In the genomic region with DNA sequence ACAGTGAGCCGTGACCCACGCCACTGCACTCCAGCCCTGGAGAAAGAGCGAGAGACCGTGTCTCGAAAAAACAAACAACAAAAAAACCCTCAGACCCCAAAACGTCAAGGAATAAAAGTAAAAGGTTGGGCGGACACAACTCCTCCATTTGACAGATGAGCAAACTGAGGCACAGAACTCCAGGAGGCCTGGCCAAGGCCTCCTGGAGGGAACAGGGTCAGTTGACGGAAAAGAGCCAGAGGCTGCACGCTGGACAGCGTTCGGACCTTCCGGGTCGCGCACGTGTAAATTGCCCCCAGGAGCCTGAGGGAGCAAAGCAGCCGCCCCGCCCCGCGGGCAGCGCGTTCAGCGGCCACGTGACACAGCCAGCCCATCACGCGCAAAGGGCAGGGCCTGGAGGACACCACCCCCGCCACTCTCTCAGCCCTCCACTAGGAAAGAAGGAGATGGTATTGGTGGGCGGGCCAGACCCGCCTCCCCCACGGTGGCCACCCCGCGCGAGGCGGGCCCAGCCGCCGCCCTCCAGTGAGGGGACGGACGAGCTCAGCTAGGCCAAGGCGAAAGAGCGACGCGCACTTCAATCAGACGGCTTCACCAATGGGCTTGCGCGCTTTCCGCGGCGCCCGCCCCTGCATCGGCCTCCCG, we compare ENCODE assay signal across 1 cellular context.
A peak's percentile ranks its signal among the peaks of the same experiment; 100 is the strongest.
TF ChIP-seq lines count a peak whose summit lies in the region.

No MANE protein-coding gene starts in this region.

TF ChIP-seq in HepG2, 621 proteins besides CTCF, POLR2A, EP300 and RAD21 (continued from another document and continues in another):
- TF ChIP-seq, protein P1, sequence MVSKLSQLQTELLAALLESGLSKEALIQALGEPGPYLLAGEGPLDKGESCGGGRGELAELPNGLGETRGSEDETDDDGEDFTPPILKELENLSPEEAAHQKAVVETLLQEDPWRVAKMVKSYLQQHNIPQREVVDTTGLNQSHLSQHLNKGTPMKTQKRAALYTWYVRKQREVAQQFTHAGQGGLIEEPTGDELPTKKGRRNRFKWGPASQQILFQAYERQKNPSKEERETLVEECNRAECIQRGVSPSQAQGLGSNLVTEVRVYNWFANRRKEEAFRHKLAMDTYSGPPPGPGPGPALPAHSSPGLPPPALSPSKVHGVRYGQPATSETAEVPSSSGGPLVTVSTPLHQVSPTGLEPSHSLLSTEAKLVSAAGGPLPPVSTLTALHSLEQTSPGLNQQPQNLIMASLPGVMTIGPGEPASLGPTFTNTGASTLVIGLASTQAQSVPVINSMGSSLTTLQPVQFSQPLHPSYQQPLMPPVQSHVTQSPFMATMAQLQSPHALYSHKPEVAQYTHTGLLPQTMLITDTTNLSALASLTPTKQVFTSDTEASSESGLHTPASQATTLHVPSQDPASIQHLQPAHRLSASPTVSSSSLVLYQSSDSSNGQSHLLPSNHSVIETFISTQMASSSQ (IDR thresholded peaks at IDR 0.05; ENCODE audit: low read depth): no peak
- TF ChIP-seq, protein P1 (CRISPR knock-in tag; IDR thresholded peaks at IDR 0.05; ENCODE audit: borderline replicate concordance): 0 out of 2 replicates have a peak, but pooled peaks have one; percentile 33
- TF ChIP-seq POLR2G (IDR thresholded peaks at IDR 0.05; ENCODE audit: low read depth, low read length) (peak; percentile 60), ZNF878 (CRISPR knock-in tag; IDR thresholded peaks at IDR 0.05) (no peak), KLF6 (CRISPR knock-in tag; IDR thresholded peaks at IDR 0.05) (peak; percentile 63; the same call in 1 of the 2 replicates), BORCS8-MEF2B (CRISPR knock-in tag; IDR thresholded peaks at IDR 0.05) (peak; percentile 68; the same call in 1 of the 2 replicates), NFE2L2 (IDR thresholded peaks at IDR 0.05; ENCODE audit: low read length) (no peak), LCORL (IDR thresholded peaks at IDR 0.05) (no peak), LCORL (CRISPR knock-in tag; IDR thresholded peaks at IDR 0.05) (no peak), BRD4 (CRISPR knock-in tag; IDR thresholded peaks at IDR 0.05) (no peak; the same call in 1 of the 2 replicates), ZNF383 (CRISPR knock-in tag; IDR thresholded peaks at IDR 0.05; ENCODE audit: borderline replicate concordance) (no peak), NFRKB (IDR thresholded peaks at IDR 0.05) (no peak), BRCA1 (CRISPR knock-in tag; IDR thresholded peaks at IDR 0.05) (peak; percentile 71; the same call in 1 of the 2 replicates), ZEB1 (IDR thresholded peaks at IDR 0.05; ENCODE audit: insufficient replicate concordance, low read depth) (no peak), KMT2B (CRISPR knock-in tag; IDR thresholded peaks at IDR 0.05) (peak; percentile 67; the same call in 1 of the 2 replicates), CREM (IDR thresholded peaks at IDR 0.05) (no peak), CREM (CRISPR knock-in tag; IDR thresholded peaks at IDR 0.05) (no peak), ISL2 (CRISPR knock-in tag; IDR thresholded peaks at IDR 0.05) (0 out of 2 replicates have a peak, but pooled peaks have one; percentile 10), PCBP2 (optimal IDR thresholded peaks at IDR 0.05; ENCODE audit: low read depth, low read length, poor library complexity, severe bottlenecking) (no peak), SSRP1 (CRISPR knock-in tag; IDR thresholded peaks at IDR 0.05) (no peak), ZMYM4 (CRISPR knock-in tag; IDR thresholded peaks at IDR 0.05) (peak; percentile 75), ZNF343 (CRISPR knock-in tag; IDR thresholded peaks at IDR 0.05) (no peak), MAF1 (CRISPR knock-in tag; IDR thresholded peaks at IDR 0.05; ENCODE audit: borderline replicate concordance) (no peak)
- TF ChIP-seq, protein P2, sequence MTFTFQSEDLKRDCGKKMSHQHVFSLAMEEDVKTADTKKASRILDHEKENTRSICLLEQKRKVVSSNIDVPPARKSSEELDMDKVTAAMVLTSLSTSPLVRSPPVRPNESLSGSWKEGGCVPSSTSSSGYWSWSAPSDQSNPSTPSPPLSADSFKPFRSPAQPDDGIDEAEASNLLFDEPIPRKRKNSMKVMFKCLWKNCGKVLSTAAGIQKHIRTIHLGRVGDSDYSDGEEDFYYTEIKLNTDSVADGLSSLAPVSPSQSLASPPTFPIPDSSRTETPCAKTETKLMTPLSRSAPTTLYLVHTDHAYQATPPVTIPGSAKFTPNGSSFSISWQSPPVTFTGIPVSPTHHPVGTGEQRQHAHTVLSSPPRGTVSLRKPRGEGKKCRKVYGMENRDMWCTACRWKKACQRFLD (CRISPR knock-in tag; IDR thresholded peaks at IDR 0.05; ENCODE audit: borderline replicate concordance): no peak
- TF ChIP-seq, protein P3, sequence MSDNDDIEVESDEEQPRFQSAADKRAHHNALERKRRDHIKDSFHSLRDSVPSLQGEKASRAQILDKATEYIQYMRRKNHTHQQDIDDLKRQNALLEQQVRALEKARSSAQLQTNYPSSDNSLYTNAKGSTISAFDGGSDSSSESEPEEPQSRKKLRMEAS (IDR thresholded peaks at IDR 0.05): peak; percentile 98
- TF ChIP-seq, protein P4, sequence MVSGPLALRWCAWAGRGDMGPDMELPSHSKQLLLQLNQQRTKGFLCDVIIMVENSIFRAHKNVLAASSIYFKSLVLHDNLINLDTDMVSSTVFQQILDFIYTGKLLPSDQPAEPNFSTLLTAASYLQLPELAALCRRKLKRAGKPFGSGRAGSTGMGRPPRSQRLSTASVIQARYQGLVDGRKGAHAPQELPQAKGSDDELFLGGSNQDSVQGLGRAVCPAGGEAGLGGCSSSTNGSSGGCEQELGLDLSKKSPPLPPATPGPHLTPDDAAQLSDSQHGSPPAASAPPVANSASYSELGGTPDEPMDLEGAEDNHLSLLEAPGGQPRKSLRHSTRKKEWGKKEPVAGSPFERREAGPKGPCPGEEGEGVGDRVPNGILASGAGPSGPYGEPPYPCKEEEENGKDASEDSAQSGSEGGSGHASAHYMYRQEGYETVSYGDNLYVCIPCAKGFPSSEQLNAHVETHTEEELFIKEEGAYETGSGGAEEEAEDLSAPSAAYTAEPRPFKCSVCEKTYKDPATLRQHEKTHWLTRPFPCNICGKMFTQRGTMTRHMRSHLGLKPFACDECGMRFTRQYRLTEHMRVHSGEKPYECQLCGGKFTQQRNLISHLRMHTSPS (CRISPR knock-in tag; IDR thresholded peaks at IDR 0.05; ENCODE audit: low read depth): peak; percentile 42; the same call in 1 of the 2 replicates
- TF ChIP-seq, protein P5, sequence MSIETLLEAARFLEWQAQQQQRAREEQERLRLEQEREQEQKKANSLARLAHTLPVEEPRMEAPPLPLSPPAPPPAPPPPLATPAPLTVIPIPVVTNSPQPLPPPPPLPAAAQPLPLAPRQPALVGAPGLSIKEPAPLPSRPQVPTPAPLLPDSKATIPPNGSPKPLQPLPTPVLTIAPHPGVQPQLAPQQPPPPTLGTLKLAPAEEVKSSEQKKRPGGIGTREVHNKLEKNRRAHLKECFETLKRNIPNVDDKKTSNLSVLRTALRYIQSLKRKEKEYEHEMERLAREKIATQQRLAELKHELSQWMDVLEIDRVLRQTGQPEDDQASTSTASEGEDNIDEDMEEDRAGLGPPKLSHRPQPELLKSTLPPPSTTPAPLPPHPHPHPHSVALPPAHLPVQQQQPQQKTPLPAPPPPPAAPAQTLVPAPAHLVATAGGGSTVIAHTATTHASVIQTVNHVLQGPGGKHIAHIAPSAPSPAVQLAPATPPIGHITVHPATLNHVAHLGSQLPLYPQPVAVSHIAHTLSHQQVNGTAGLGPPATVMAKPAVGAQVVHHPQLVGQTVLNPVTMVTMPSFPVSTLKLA (IDR thresholded peaks at IDR 0.05): peak; percentile 92
- TF ChIP-seq, protein P6, sequence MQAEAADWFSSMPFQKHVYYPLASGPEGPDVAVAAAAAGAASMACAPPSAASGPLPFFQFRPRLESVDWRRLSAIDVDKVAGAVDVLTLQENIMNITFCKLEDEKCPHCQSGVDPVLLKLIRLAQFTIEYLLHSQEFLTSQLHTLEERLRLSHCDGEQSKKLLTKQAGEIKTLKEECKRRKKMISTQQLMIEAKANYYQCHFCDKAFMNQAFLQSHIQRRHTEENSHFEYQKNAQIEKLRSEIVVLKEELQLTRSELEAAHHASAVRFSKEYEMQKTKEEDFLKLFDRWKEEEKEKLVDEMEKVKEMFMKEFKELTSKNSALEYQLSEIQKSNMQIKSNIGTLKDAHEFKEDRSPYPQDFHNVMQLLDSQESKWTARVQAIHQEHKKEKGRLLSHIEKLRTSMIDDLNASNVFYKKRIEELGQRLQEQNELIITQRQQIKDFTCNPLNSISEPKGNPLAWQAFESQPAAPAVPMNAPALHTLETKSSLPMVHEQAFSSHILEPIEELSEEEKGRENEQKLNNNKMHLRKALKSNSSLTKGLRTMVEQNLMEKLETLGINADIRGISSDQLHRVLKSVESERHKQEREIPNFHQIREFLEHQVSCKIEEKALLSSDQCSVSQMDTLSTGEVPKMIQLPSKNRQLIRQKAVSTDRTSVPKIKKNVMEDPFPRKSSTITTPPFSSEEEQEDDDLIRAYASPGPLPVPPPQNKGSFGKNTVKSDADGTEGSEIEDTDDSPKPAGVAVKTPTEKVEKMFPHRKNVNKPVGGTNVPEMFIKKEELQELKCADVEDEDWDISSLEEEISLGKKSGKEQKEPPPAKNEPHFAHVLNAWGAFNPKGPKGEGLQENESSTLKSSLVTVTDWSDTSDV (CRISPR knock-in tag; IDR thresholded peaks at IDR 0.05): peak; percentile 63; the same call in 1 of the 2 replicates
- TF ChIP-seq, protein P7, sequence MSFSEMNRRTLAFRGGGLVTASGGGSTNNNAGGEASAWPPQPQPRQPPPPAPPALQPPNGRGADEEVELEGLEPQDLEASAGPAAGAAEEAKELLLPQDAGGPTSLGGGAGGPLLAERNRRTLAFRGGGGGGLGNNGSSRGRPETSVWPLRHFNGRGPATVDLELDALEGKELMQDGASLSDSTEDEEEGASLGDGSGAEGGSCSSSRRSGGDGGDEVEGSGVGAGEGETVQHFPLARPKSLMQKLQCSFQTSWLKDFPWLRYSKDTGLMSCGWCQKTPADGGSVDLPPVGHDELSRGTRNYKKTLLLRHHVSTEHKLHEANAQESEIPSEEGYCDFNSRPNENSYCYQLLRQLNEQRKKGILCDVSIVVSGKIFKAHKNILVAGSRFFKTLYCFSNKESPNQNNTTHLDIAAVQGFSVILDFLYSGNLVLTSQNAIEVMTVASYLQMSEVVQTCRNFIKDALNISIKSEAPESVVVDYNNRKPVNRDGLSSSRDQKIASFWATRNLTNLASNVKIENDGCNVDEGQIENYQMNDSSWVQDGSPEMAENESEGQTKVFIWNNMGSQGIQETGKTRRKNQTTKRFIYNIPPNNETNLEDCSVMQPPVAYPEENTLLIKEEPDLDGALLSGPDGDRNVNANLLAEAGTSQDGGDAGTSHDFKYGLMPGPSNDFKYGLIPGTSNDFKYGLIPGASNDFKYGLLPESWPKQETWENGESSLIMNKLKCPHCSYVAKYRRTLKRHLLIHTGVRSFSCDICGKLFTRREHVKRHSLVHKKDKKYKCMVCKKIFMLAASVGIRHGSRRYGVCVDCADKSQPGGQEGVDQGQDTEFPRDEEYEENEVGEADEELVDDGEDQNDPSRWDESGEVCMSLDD (CRISPR knock-in tag; IDR thresholded peaks at IDR 0.05; ENCODE audit: borderline replicate concordance): no peak
- TF ChIP-seq, protein P8, sequence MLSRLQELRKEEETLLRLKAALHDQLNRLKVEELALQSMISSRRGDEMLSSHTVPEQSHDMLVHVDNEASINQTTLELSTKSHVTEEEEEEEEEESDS (CRISPR knock-in tag; IDR thresholded peaks at IDR 0.05; ENCODE audit: borderline replicate concordance): no peak
- TF ChIP-seq, protein P9, sequence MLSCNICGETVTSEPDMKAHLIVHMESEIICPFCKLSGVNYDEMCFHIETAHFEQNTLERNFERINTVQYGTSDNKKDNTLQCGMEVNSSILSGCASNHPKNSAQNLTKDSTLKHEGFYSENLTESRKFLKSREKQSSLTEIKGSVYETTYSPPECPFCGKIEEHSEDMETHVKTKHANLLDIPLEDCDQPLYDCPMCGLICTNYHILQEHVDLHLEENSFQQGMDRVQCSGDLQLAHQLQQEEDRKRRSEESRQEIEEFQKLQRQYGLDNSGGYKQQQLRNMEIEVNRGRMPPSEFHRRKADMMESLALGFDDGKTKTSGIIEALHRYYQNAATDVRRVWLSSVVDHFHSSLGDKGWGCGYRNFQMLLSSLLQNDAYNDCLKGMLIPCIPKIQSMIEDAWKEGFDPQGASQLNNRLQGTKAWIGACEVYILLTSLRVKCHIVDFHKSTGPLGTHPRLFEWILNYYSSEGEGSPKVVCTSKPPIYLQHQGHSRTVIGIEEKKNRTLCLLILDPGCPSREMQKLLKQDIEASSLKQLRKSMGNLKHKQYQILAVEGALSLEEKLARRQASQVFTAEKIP (CRISPR knock-in tag; IDR thresholded peaks at IDR 0.05; ENCODE audit: borderline replicate concordance): no peak
- TF ChIP-seq, protein P10, sequence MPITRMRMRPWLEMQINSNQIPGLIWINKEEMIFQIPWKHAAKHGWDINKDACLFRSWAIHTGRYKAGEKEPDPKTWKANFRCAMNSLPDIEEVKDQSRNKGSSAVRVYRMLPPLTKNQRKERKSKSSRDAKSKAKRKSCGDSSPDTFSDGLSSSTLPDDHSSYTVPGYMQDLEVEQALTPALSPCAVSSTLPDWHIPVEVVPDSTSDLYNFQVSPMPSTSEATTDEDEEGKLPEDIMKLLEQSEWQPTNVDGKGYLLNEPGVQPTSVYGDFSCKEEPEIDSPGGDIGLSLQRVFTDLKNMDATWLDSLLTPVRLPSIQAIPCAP (CRISPR knock-in tag; IDR thresholded peaks at IDR 0.05; ENCODE audit: low read depth): no peak
- TF ChIP-seq, protein P11, sequence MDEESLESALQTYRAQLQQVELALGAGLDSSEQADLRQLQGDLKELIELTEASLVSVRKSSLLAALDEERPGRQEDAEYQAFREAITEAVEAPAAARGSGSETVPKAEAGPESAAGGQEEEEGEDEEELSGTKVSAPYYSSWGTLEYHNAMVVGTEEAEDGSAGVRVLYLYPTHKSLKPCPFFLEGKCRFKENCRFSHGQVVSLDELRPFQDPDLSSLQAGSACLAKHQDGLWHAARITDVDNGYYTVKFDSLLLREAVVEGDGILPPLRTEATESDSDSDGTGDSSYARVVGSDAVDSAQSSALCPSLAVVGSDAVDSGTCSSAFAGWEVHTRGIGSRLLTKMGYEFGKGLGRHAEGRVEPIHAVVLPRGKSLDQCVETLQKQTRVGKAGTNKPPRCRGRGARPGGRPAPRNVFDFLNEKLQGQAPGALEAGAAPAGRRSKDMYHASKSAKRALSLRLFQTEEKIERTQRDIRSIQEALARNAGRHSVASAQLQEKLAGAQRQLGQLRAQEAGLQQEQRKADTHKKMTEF (CRISPR knock-in tag; IDR thresholded peaks at IDR 0.05): peak; percentile 82
- TF ChIP-seq, protein P12, sequence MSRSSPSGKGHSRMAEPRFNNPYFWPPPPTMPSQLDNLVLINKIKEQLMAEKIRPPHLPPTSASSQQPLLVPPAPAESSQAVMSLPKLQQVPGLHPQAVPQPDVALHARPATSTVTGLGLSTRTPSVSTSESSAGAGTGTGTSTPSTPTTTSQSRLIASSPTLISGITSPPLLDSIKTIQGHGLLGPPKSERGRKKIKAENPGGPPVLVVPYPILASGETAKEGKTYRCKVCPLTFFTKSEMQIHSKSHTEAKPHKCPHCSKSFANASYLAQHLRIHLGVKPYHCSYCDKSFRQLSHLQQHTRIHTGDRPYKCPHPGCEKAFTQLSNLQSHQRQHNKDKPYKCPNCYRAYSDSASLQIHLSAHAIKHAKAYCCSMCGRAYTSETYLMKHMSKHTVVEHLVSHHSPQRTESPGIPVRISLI (CRISPR knock-in tag; IDR thresholded peaks at IDR 0.05; ENCODE audit: borderline replicate concordance): peak; percentile 65; the same call in 1 of the 2 replicates
